ENCODE assay signal across 10 cellular contexts in genomic region chr1:116415699-116416533, GRCh38. TPM values are rescaled to one million over a fixed set of nuclear protein-coding genes. Genes with fewer than 3 reads are reported as not detected.
A peak's percentile ranks its signal among the peaks of the same experiment; 100 is the strongest.
DNase-seq lines count a peak whose midpoint lies in the region; ATAC-seq and TF ChIP-seq lines count a peak whose summit lies in the region.
"Had no signal": no experiment of that assay in that cellular context is flagged by ENCODE, and none has a peak within 500 bp of the region (broad histone marks: within the 10 kb centered on the region; RNA-seq: fewer than 3 reads in every experiment).

No MANE protein-coding gene starts in this region.

- no peak overlapping the region for H3K27ac ChIP-seq in CD4-positive, alpha-beta T cell (ENCODE audit: low read depth, low read length)
- H3K27ac ChIP-seq in mesendoderm (ENCODE audit: low read depth, low read length): peak overlapping the region; percentile 79
- no peak overlapping the region for H3K27ac ChIP-seq in PC-3 (ENCODE audit: low read length)

- peak overlapping the region; percentile 50 for H2BK120ac ChIP-seq in mesendoderm (ENCODE audit: low read depth, low read length)

- no CpG with 5 or more reads among the region's 5 CpGs for WGBS in mesendoderm (ENCODE audit: extremely low coverage, insufficient coverage, low lambda C conversion rate)

- intact Hi-C loops in CD4-positive, alpha-beta T cell (cut with DNase I, micrococcal nuclease): loop anchor here in 1 of 2 experiments (5.0 kb wide), 2 partner anchors 44 to 356 kb away; partner anchors contain the start of gene ATP1A1
- intact Hi-C loops in PC-3 (cut with micrococcal nuclease): no loop called here

- no peak overlapping the region for H4K5ac ChIP-seq in mesendoderm (ENCODE audit: low read length)

- H3K27ac Mint-ChIP-seq in CD4-positive, alpha-beta T cell: peak overlapping the region; percentile 97
- H3K27ac Mint-ChIP-seq: stimulated activated naive CD8-positive, alpha-beta T cell treated with anti-CD3 and anti-CD28 coated beads, Interleukin-15, Interleukin-2, amounts not matched to agents 100 ng/mL and 50 ng/mL, for 24 hours had no signal

- H3K4me1 Mint-ChIP-seq in CD4-positive, alpha-beta T cell (ENCODE audit: low read depth): peaks cover 43% of the 10 kb centered on the region

- H3K4me2 ChIP-seq in mesendoderm (ENCODE audit: low read length) (no peak overlapping the region), PC-3 (ENCODE audit: low read length) (no peak overlapping the region)

- peak overlapping the region; percentile 79 for H3K56ac ChIP-seq in mesendoderm (ENCODE audit: low read length)

- BruUV-seq in PC-3 (replicated peaks; lab: Mats Ljungman, UMichigan): no TSS peak

- H3K36me3 Mint-ChIP-seq in CD4-positive, alpha-beta T cell (ENCODE audit: low read depth): peaks cover 12% of the 10 kb centered on the region

- CTCF ChIA-PET in CD4-positive, alpha-beta T cell (lab: Charles Lee): no interaction called here
- CTCF ChIA-PET in PC-3 (lab: Charles Lee): no interaction called here

- no peaks in the 10 kb centered on the region for H3K36me3 ChIP-seq in mesendoderm (ENCODE audit: control insufficient read depth, insufficient read depth, low read length)
- no peaks in the 10 kb centered on the region for H3K36me3 ChIP-seq in PC-3 (ENCODE audit: low read depth, low read length)

- H2BK15ac ChIP-seq in mesendoderm (replicated peaks; ENCODE audit: low read depth): no peak overlapping the region

- H3K79me1 ChIP-seq in mesendoderm (ENCODE audit: low read length): peaks cover 3% of the 10 kb centered on the region

- H4K20me1 ChIP-seq in PC-3 (ENCODE audit: low read length): no peaks in the 10 kb centered on the region

- no peak overlapping the region for H3K23ac ChIP-seq in mesendoderm (ENCODE audit: low read length)

- no peak overlapping the region for H4K8ac ChIP-seq in mesendoderm (ENCODE audit: low read depth, low read length)

- H3K79me2 ChIP-seq in mesendoderm (ENCODE audit: control insufficient read depth, insufficient read depth, low read length) (no peaks in the 10 kb centered on the region), PC-3 (ENCODE audit: low read length) (peaks cover 10% of the 10 kb centered on the region; the same call in 1 of the 2 replicates)

- no peak for DNase-seq in CD4-positive, alpha-beta T cell
- peak; percentile 36 for DNase-seq in NCI-H2107 (lab: John Stamatoyannopoulos, UW)
- DNase-seq in choroid plexus epithelial cell (ENCODE audit: low read depth): peak; percentile 25
- DNase-seq in mesendoderm: peak; percentile 96
- no peak for DNase-seq in SKM-1 treated with dmso at 0.1 percent for 144 hours (lab: John Stamatoyannopoulos, UW; ENCODE audit: unreplicated experiment)
- DNase-seq in PC-3: no peak
- DNase-seq in NCI-H526 treated with DMSO at 0.1 percent for 48 hours (lab: John Stamatoyannopoulos, UW): no peak
- no peak for DNase-seq in COR-L47 (lab: John Stamatoyannopoulos, UW)
- DNase-seq: NK-92 treated with Interleukin-12 subunit alpha and Interleukin-12 subunit beta, amount 100 ng/mL, for 24 hours had no signal

- no peaks in the 10 kb centered on the region for H3K27me3 ChIP-seq in CD4-positive, alpha-beta T cell (ENCODE audit: control insufficient read depth, insufficient read depth, low read length)
- H3K27me3 ChIP-seq in mesendoderm (ENCODE audit: insufficient read depth, low read length, poor library complexity) (no peaks in the 10 kb centered on the region), PC-3 (ENCODE audit: low read length) (no peaks in the 10 kb centered on the region)

- peak overlapping the region; percentile 89 for H2AK5ac ChIP-seq in mesendoderm (ENCODE audit: low read length)

- no peaks in the 10 kb centered on the region for H3K27me3 Mint-ChIP-seq in CD4-positive, alpha-beta T cell
- H3K27me3 Mint-ChIP-seq: stimulated activated naive CD8-positive, alpha-beta T cell treated with anti-CD3 and anti-CD28 coated beads, Interleukin-15, Interleukin-2, amounts not matched to agents 100 ng/mL and 50 ng/mL, for 24 hours had no signal

- no peaks in the 10 kb centered on the region for H3K9me3 Mint-ChIP-seq in CD4-positive, alpha-beta T cell
- H3K9me3 Mint-ChIP-seq: stimulated activated naive CD8-positive, alpha-beta T cell treated with anti-CD3 and anti-CD28 coated beads, Interleukin-15, Interleukin-2, amounts not matched to agents 100 ng/mL and 50 ng/mL, for 24 hours had no signal

- no peak overlapping the region for H2AFZ ChIP-seq in PC-3 (ENCODE audit: low read length)

- H3K9me2 ChIP-seq in PC-3 (replicated peaks; ENCODE audit: low read length): no peaks in the 10 kb centered on the region

- peak overlapping the region; percentile 67 for H3K4me3 Mint-ChIP-seq in CD4-positive, alpha-beta T cell

- H3F3A ChIP-seq in PC-3 (ENCODE audit: low read length, unreplicated experiment): no peaks in the 10 kb centered on the region

- POLR2A ChIA-PET in CD4-positive, alpha-beta T cell (lab: Charles Lee): interaction anchor here (3.5 kb wide), 1 partner anchor 41 kb away, joined by 32 read pairs; no protein-coding TSS in a partner anchor
- POLR2A ChIA-PET in PC-3 (lab: Charles Lee; ENCODE audit: unreplicated experiment): no interaction called here

- TF ChIP-seq CTCF in CD4-positive, alpha-beta T cell (IDR thresholded peaks at IDR 0.05): no peak
- TF ChIP-seq CTCF in choroid plexus epithelial cell (conservative IDR thresholded peaks at IDR 0.05; ENCODE audit: low read depth, low read length) (no peak), PC-3 (conservative IDR thresholded peaks at IDR 0.05; ENCODE audit: low read depth, low read length) (no peak)

- peaks cover 28% of the 10 kb centered on the region for H3K4me1 ChIP-seq in mesendoderm (ENCODE audit: control insufficient read depth, low read depth, low read length)
- H3K4me1 ChIP-seq in PC-3 (ENCODE audit: insufficient read depth, low read length): peaks cover 16% of the 10 kb centered on the region

- peak overlapping the region; percentile 46 for H3K4ac ChIP-seq in mesendoderm (ENCODE audit: low read depth, low read length)

- no peaks in the 10 kb centered on the region for H3K9me3 ChIP-seq in CD4-positive, alpha-beta T cell (ENCODE audit: control insufficient read depth, low read length)
- H3K9me3 ChIP-seq in PC-3 (ENCODE audit: low read length): no peaks in the 10 kb centered on the region

- H3K9ac ChIP-seq in mesendoderm (ENCODE audit: low read length) (peak overlapping the region; percentile 30), PC-3 (ENCODE audit: low read length) (no peak overlapping the region)

- H3K4me3 ChIP-seq in choroid plexus epithelial cell (ENCODE audit: low read depth, low read length) (no peak overlapping the region), mesendoderm (ENCODE audit: low read length) (no peak overlapping the region), PC-3 (ENCODE audit: low read length) (no peak overlapping the region)

- peak overlapping the region; percentile 70 for H3K18ac ChIP-seq in mesendoderm (ENCODE audit: low read length)

- ATAC-seq in CD4-positive, alpha-beta T cell (ENCODE audit: poor library complexity): no peak
- ATAC-seq in PC-3: no peak

- peak overlapping the region; percentile 95 for H2BK5ac ChIP-seq in mesendoderm (ENCODE audit: low read length)

RNA-seq across cellular contexts. Expression of gene ATP1A1, which starts 42.9 kb away (rescaled TPM):
- total RNA-seq in CD4-positive, alpha-beta T cell: 100 to 1,000 TPM; 251 to 262 TPM
- polyA plus RNA-seq in mesendoderm (2013, experiment 1 of 2): 182 TPM
- 180 TPM for polyA plus RNA-seq in mesendoderm (2013, experiment 2 of 2)
- 154 and 181 TPM in 2 replicates for total RNA-seq in PC-3 (2014; rRNA removed)

Comparison
In these comparisons a context has a peak if more than half of its experiments do, and no peak if none do; other contexts are left out.
1. DNase-seq: peak in NCI-H2107 (single experiment), choroid plexus epithelial cell (single experiment) and mesendoderm (single experiment); none in CD4-positive, alpha-beta T cell (0 of 10), SKM-1 treated with dmso at 0.1 percent for 144 hours (single experiment), PC-3 (single experiment), NCI-H526 treated with DMSO at 0.1 percent for 48 hours (single experiment) and COR-L47 (single experiment).